8 cellular contexts compared by ENCODE assay signal in genomic region chr2:241636983-241637232, GRCh38. TPM values are rescaled to one million over a fixed set of nuclear protein-coding genes. Genes with fewer than 3 reads are reported as not detected.
A peak's percentile ranks its signal among the peaks of the same experiment; 100 is the strongest.
DNase-seq lines count a peak whose midpoint lies in the region; ATAC-seq and TF ChIP-seq lines count a peak whose summit lies in the region.

TSS of gene THAP4 (minus strand) at chr2:241637158. CDS start at chr2:241637017, 141 bp downstream.

- peaks cover 42% of the 10 kb centered on the region for H3K4me1 Mint-ChIP-seq in activated T-helper 1 cell treated with anti-CD3 and anti-CD28 coated beads, Interleukin-12 subunit alpha, Interleukin-12 subunit beta, Interleukin-2, Interleukin-4 antibody, amounts not matched to agents 30 ng/mL and 10 ng/mL and 1 ng/mL, durations not matched to agents 14 hours and 24 hours and 36 hours (ENCODE audit: low read depth)

- intact Hi-C loops in activated T-helper 1 cell treated with anti-CD3 and anti-CD28 coated beads, Interleukin-12 subunit alpha, Interleukin-12 subunit beta, Interleukin-2, Interleukin-4 antibody, amounts not matched to agents 30 ng/mL and 10 ng/mL and 1 ng/mL, durations not matched to agents 14 hours and 24 hours and 36 hours (cut with micrococcal nuclease) = loop anchor here (1.0 to 5.0 kb wide), 10 partner anchors 20 to 1070 kb away; partner anchors contain the start of genes D2HGDH, DTYMK, HDLBP and RNPEPL1

- peak; percentile 62 for ATAC-seq in GM21723 (IDR thresholded peaks at IDR 0.05; ENCODE audit: unreplicated experiment)

- TF ChIP-seq CTCF in GM12864 (IDR thresholded peaks at IDR 0.05; ENCODE audit: low read depth, low read length, missing control alignments) = no peak

- H3K4me3 ChIP-seq in GM12864 (ENCODE audit: low read depth, low read length) = peak within 1 kb of the TSS; percentile 87
- H3K4me3 ChIP-seq in Jurkat, Clone E6-1 (ENCODE audit: low read length) = peak within 1 kb of the TSS; percentile 82

- peaks cover 29% of the 10 kb centered on the region for H3K36me3 Mint-ChIP-seq in activated T-helper 1 cell treated with anti-CD3 and anti-CD28 coated beads, Interleukin-12 subunit alpha, Interleukin-12 subunit beta, Interleukin-2, Interleukin-4 antibody, amounts not matched to agents 30 ng/mL and 10 ng/mL and 1 ng/mL, durations not matched to agents 14 hours and 24 hours and 36 hours (ENCODE audit: low read depth)

- H3K9me3 Mint-ChIP-seq in activated T-helper 1 cell treated with anti-CD3 and anti-CD28 coated beads, Interleukin-12 subunit alpha, Interleukin-12 subunit beta, Interleukin-2, Interleukin-4 antibody, amounts not matched to agents 30 ng/mL and 10 ng/mL and 1 ng/mL, durations not matched to agents 14 hours and 24 hours and 36 hours = peaks cover 2% of the 10 kb centered on the region

- no peak for DNase-seq in GM12864 (ENCODE audit: low read depth)
- no peak for DNase-seq in Jurkat, Clone E6-1 (ENCODE audit: low read depth, low spot score)
- DNase-seq in activated T-helper 1 cell treated with anti-CD3 and anti-CD28 coated beads, Interleukin-12 subunit alpha, Interleukin-12 subunit beta, Interleukin-2, Interleukin-4 antibody, amounts not matched to agents 30 ng/mL and 10 ng/mL and 1 ng/mL, durations not matched to agents 14 hours and 24 hours and 36 hours (ENCODE audit: low spot score) = peak; percentile 64
- peak; percentile 35 for DNase-seq in foreskin melanocyte
- no peak for DNase-seq in occipital lobe (lab: John Stamatoyannopoulos, UW)
- no peak for DNase-seq in NCI-H82 (lab: John Stamatoyannopoulos, UW)
- no peak for DNase-seq in NK-92 treated with Interleukin-12 subunit alpha and Interleukin-12 subunit beta, amount 100 ng/mL, for 24 hours (lab: John Stamatoyannopoulos, UW)

- peak within 1 kb of the TSS; percentile 93 for H3K27ac Mint-ChIP-seq in activated T-helper 1 cell treated with anti-CD3 and anti-CD28 coated beads, Interleukin-12 subunit alpha, Interleukin-12 subunit beta, Interleukin-2, Interleukin-4 antibody, amounts not matched to agents 30 ng/mL and 10 ng/mL and 1 ng/mL, durations not matched to agents 14 hours and 24 hours and 36 hours

- H3K27me3 Mint-ChIP-seq in activated T-helper 1 cell treated with anti-CD3 and anti-CD28 coated beads, Interleukin-12 subunit alpha, Interleukin-12 subunit beta, Interleukin-2, Interleukin-4 antibody, amounts not matched to agents 30 ng/mL and 10 ng/mL and 1 ng/mL, durations not matched to agents 14 hours and 24 hours and 36 hours (ENCODE audit: insufficient read depth) = no peaks in the 10 kb centered on the region

- peak within 1 kb of the TSS; percentile 93 for H3K4me3 Mint-ChIP-seq in activated T-helper 1 cell treated with anti-CD3 and anti-CD28 coated beads, Interleukin-12 subunit alpha, Interleukin-12 subunit beta, Interleukin-2, Interleukin-4 antibody, amounts not matched to agents 30 ng/mL and 10 ng/mL and 1 ng/mL, durations not matched to agents 14 hours and 24 hours and 36 hours

RNA-seq across cellular contexts. Expression of gene THAP4, which starts in this region (rescaled TPM):
- 60.5 TPM for polyA plus RNA-seq in Jurkat, Clone E6-1 (2012; ENCODE audit: insufficient read depth, insufficient read length)
- total RNA-seq in activated T-helper 1 cell treated with anti-CD3 and anti-CD28 coated beads, Interleukin-12 subunit alpha, Interleukin-12 subunit beta, Interleukin-2, Interleukin-4 antibody, amounts not matched to agents 30 ng/mL and 10 ng/mL and 1 ng/mL, durations not matched to agents 14 hours and 24 hours and 36 hours = 53.1 and 58.5 TPM in 2 replicates
- total RNA-seq in occipital lobe = 22.0 TPM

Comparison
In these comparisons a context has a peak if more than half of its experiments do, and no peak if none do; other contexts are left out.
1. DNase-seq: peak in activated T-helper 1 cell treated with anti-CD3 and anti-CD28 coated beads, Interleukin-12 subunit alpha, Interleukin-12 subunit beta, Interleukin-2, Interleukin-4 antibody, amounts not matched to agents 30 ng/mL and 10 ng/mL and 1 ng/mL, durations not matched to agents 14 hours and 24 hours and 36 hours (single experiment) and foreskin melanocyte (single experiment); none in GM12864 (single experiment), Jurkat, Clone E6-1 (single experiment), occipital lobe (single experiment), NCI-H82 (single experiment) and NK-92 treated with Interleukin-12 subunit alpha and Interleukin-12 subunit beta, amount 100 ng/mL, for 24 hours (single experiment).